Comparison of ENCODE assay signal across 8 cellular contexts in the genomic region with DNA sequence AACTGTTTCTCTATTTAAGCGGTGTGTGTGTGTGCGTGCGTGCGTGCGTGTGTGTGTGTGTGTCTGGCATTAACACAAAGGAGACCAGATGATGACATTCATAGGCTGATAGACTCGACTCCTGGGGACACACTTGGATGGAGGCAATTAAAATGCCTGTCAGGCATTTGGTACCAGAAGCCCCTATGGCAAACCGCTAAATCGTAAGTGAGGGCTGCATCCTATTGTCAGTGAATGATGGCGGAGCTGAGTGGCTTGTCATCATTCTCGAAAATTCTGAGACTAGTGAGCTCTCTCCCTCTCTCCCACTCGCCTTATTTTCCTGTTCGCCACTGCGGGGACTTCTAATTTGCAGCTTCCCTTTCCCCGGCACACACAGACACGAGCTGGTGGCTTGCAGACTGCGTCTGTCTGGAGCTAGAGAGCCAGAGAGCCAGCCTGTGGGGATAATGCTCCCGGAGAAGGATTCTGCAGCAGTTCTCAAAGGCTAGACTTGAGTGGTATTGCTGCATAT.
DNase-seq lines count a peak whose midpoint lies in the region; ATAC-seq and TF ChIP-seq lines count a peak whose summit lies in the region.

No MANE protein-coding gene starts in this region.

- no peaks in the 10 kb centered on the region for H3K79me2 ChIP-seq in mammary epithelial cell (ENCODE audit: insufficient read depth, low read length)

- H3K9me3 ChIP-seq in mammary epithelial cell (replicated peaks; ENCODE audit: insufficient read depth, low read length) (no peaks in the 10 kb centered on the region), mesodermal cell (ENCODE audit: control insufficient read depth, low read length) (no peaks in the 10 kb centered on the region)

- no peak for ATAC-seq in HG02571 (IDR thresholded peaks at IDR 0.05; ENCODE audit: unreplicated experiment)

- dilution Hi-C loops in mammary epithelial cell (cut with HindIII; ENCODE audit: low sequenced_read_pairs) = no loop called here

- BruUV-seq in mammary epithelial cell (replicated peaks; lab: Mats Ljungman, UMichigan) = no TSS peak

- CTCF ChIA-PET in mammary epithelial cell (lab: Charles Lee; ENCODE audit: low non-redundant PET) = no interaction called here

- H3K27ac ChIP-seq in mammary epithelial cell (ENCODE audit: insufficient read depth, low read depth, low read length) (no peak overlapping the region), mesodermal cell (ENCODE audit: low read depth, low read length, severe bottlenecking) (peak overlapping the region; percentile 61)

- in situ Hi-C loops in mammary epithelial cell (cut with MboI; ENCODE audit: low sequenced_read_pairs in 2 of 2) = no loop called here

- no peak overlapping the region for H3K9ac ChIP-seq in mammary epithelial cell (ENCODE audit: insufficient read depth, low read length)

- DNase-seq in DMS79 (lab: John Stamatoyannopoulos, UW) (peak; percentile 81), NCI-H2029 treated with DMSO at 0.1 percent for 48 hours (lab: John Stamatoyannopoulos, UW) (peak; percentile 62), mammary epithelial cell (no peak), DMS 273 (lab: John Stamatoyannopoulos, UW; ENCODE audit: unreplicated experiment) (no peak), RPMI8226 (no peak), activated gamma-delta T cell (lab: John Stamatoyannopoulos, UW) (no peak)

- no peak overlapping the region for H3K4me2 ChIP-seq in mammary epithelial cell (ENCODE audit: insufficient read depth, low read depth, low read length)

- H4K20me1 ChIP-seq in mammary epithelial cell (ENCODE audit: insufficient read depth, low read length) = no peaks in the 10 kb centered on the region

- no peaks in the 10 kb centered on the region for H3K27me3 ChIP-seq in mammary epithelial cell (ENCODE audit: insufficient read depth, low read length)

- intact Hi-C loops in mammary epithelial cell (cut with micrococcal nuclease) = no loop called here

- H3K4me1 ChIP-seq in mammary epithelial cell (ENCODE audit: insufficient read depth, low read length) = no peaks in the 10 kb centered on the region
- no peaks in the 10 kb centered on the region for H3K4me1 ChIP-seq in mesodermal cell (ENCODE audit: control insufficient read depth, insufficient read depth, low read length, poor library complexity, severe bottlenecking)

- peak overlapping the region; percentile 69 for H2AFZ ChIP-seq in mammary epithelial cell (ENCODE audit: low read depth, low read length)

- TF ChIP-seq CTCF in mammary epithelial cell (conservative IDR thresholded peaks at IDR 0.05 in 1 of 2, IDR thresholded peaks at IDR 0.05 in 1 of 2; ENCODE audit: extremely low read depth in 1 of 2, insufficient read depth in 1 of 2, low read depth in 1 of 2, low read length in 2 of 2) = no peak

- H3K36me3 ChIP-seq in mammary epithelial cell (ENCODE audit: insufficient read depth, low read length) (no peaks in the 10 kb centered on the region), mesodermal cell (ENCODE audit: control insufficient read depth, insufficient read depth, low read length) (no peaks in the 10 kb centered on the region)

- H3K4me3 ChIP-seq in mammary epithelial cell (replicated peaks in 1 of 3; ENCODE audit: insufficient read depth in 1 of 3, low read depth in 2 of 3, low read length in 3 of 3) (no peak overlapping the region), mesodermal cell (ENCODE audit: extremely low read depth, insufficient read depth, low read length, poor library complexity, severe bottlenecking) (no peak overlapping the region)

- WGBS in mammary epithelial cell (ENCODE audit: low coverage, missing lambda C conversion rate) = 75% methylated on average over 17 of the region's 17 CpGs
- 59 to 61% methylated on average over 10 to 12 of the region's 17 CpGs for WGBS in mesodermal cell (ENCODE audit: insufficient coverage in 2 of 2), 2 experiments

Comparison
In these comparisons a context has a peak if more than half of its experiments do, and no peak if none do; other contexts are left out.
1. DNase-seq: peak in DMS79 (single experiment) and NCI-H2029 treated with DMSO at 0.1 percent for 48 hours (single experiment); none in mammary epithelial cell (single experiment), DMS 273 (single experiment), RPMI8226 (single experiment) and activated gamma-delta T cell (single experiment).